In genomic region chr12:28885275-28885674, GRCh38 we compare ENCODE assay signal across 23 cellular contexts.
DNase-seq lines count a peak whose midpoint lies in the region; ATAC-seq, FAIRE-seq and TF ChIP-seq lines count a peak whose summit lies in the region.
"Had no signal": no experiment of that assay in that cellular context is flagged by ENCODE, and none has a peak within 500 bp of the region (broad histone marks: within the 10 kb centered on the region; RNA-seq: fewer than 3 reads in every experiment).

No MANE protein-coding gene starts in this region.

- WGBS in mesenchymal stem cell = 57% methylated on average over 1 of the region's 1 CpG

- no peaks in the 10 kb centered on the region for H3K79me1 ChIP-seq in mesenchymal stem cell (replicated peaks; ENCODE audit: low read length, poor library complexity, severe bottlenecking)

- H3K27ac Mint-ChIP-seq in effector memory CD8-positive, alpha-beta T cell = no peak overlapping the region
- H3K27ac Mint-ChIP-seq: CD4-positive, CD25-positive, alpha-beta regulatory T cell; CD8-positive, alpha-beta memory T cell; GM23338; IgD-negative memory B cell had no signal

- no peak overlapping the region for H3K4me3 ChIP-seq in mesenchymal stem cell (ENCODE audit: insufficient read depth in 1 of 2, low read depth in 1 of 2, low read length in 2 of 2)
- H3K4me3 ChIP-seq in brain microvascular endothelial cell (ENCODE audit: low read depth, low read length) = no peak overlapping the region
- H3K4me3 ChIP-seq: GM23338 had no signal

- H2BK5ac ChIP-seq in mesenchymal stem cell (ENCODE audit: low read depth, low read length, poor library complexity, severe bottlenecking) = no peak overlapping the region

- no peak overlapping the region for H4K91ac ChIP-seq in mesenchymal stem cell (ENCODE audit: low read length)

- H3K4me2 ChIP-seq in mesenchymal stem cell (ENCODE audit: low read length, poor library complexity, severe bottlenecking) = no peak overlapping the region
- H3K4me2 ChIP-seq: GM23338 had no signal

- H2BK12ac ChIP-seq in mesenchymal stem cell (ENCODE audit: low read length in 2 of 2) = no peak overlapping the region

- no peak overlapping the region for H3K4me3 Mint-ChIP-seq in effector memory CD8-positive, alpha-beta T cell
- H3K4me3 Mint-ChIP-seq: CD4-positive, CD25-positive, alpha-beta regulatory T cell; CD8-positive, alpha-beta memory T cell; GM23338; IgD-negative memory B cell had no signal

- H3K14ac ChIP-seq in mesenchymal stem cell (ENCODE audit: low read length in 2 of 2) = no peak overlapping the region

- no peak overlapping the region for H2AK5ac ChIP-seq in mesenchymal stem cell (ENCODE audit: low read length, severe bottlenecking)

- FAIRE-seq in endometrium (lab: Jason Lieb, UNC) = peak; percentile 99
- FAIRE-seq: A204.1, GM12892, GM18507, H54, HTR-8/SVneo had no signal

- H3K27ac ChIP-seq in mesenchymal stem cell (ENCODE audit: low read length, poor library complexity, severe bottlenecking) (no peak overlapping the region), brain microvascular endothelial cell (no peak overlapping the region)

- no peaks in the 10 kb centered on the region for H3K4me1 Mint-ChIP-seq in effector memory CD8-positive, alpha-beta T cell (ENCODE audit: low read depth in 2 of 2)
- H3K4me1 Mint-ChIP-seq: CD4-positive, CD25-positive, alpha-beta regulatory T cell; CD8-positive, alpha-beta memory T cell; GM23338; IgD-negative memory B cell had no signal

- no peak overlapping the region for H2BK120ac ChIP-seq in mesenchymal stem cell (ENCODE audit: low read depth, low read length)

- H3K4me1 ChIP-seq in mesenchymal stem cell (ENCODE audit: control insufficient read depth, insufficient read depth, low read depth, low read length) = no peaks in the 10 kb centered on the region

- TF ChIP-seq CTCF in brain microvascular endothelial cell (IDR thresholded peaks at IDR 0.05; ENCODE audit: low read depth, low read length, missing control alignments) = no peak

- ATAC-seq in effector memory CD8-positive, alpha-beta T cell (replicated peaks) = no peak
- ATAC-seq: GM23338, HCT116 had no signal

- no peaks in the 10 kb centered on the region for H3K9me3 ChIP-seq in mesenchymal stem cell (ENCODE audit: control insufficient read depth, low read length)
- H3K9me3 ChIP-seq: BE2C had no signal

- H3K36me3 ChIP-seq in mesenchymal stem cell (ENCODE audit: control insufficient read depth in 1 of 2, insufficient read depth in 2 of 2, low read depth in 1 of 2, low read length in 2 of 2) (no peaks in the 10 kb centered on the region), brain microvascular endothelial cell (replicated peaks) (no peaks in the 10 kb centered on the region)
- H3K36me3 ChIP-seq: BE2C had no signal

- peaks cover 0 to 9% of the 10 kb centered on the region in 2 donors for H3K27me3 Mint-ChIP-seq in effector memory CD8-positive, alpha-beta T cell
- H3K27me3 Mint-ChIP-seq: CD8-positive, alpha-beta memory T cell; IgD-negative memory B cell had no signal

- no peak overlapping the region for H2BK15ac ChIP-seq in mesenchymal stem cell (ENCODE audit: low read depth, poor library complexity, severe bottlenecking)

- H3K36me3 Mint-ChIP-seq in effector memory CD8-positive, alpha-beta T cell (ENCODE audit: insufficient read depth) = no peaks in the 10 kb centered on the region
- H3K36me3 Mint-ChIP-seq: CD4-positive, CD25-positive, alpha-beta regulatory T cell; CD8-positive, alpha-beta memory T cell; IgD-negative memory B cell had no signal

- no peak overlapping the region for H3K18ac ChIP-seq in mesenchymal stem cell (ENCODE audit: low read depth in 1 of 2, low read length in 2 of 2)

- H3K27me3 ChIP-seq in mesenchymal stem cell (ENCODE audit: control insufficient read depth in 1 of 2, insufficient read depth in 1 of 2, low read length in 2 of 2) = no peaks in the 10 kb centered on the region
- no peaks in the 10 kb centered on the region for H3K27me3 ChIP-seq in brain microvascular endothelial cell (replicated peaks)
- H3K27me3 ChIP-seq: BE2C had no signal

- peak; percentile 27 for DNase-seq in DMS79 (lab: John Stamatoyannopoulos, UW)
- DNase-seq in DMS79 treated with DMSO at 0.1 percent for 48 hours (lab: John Stamatoyannopoulos, UW) = peak; percentile 82
- DNase-seq in mesenchymal stem cell = no peak
- no peak for DNase-seq in effector memory CD8-positive, alpha-beta T cell
- DNase-seq in brain microvascular endothelial cell = no peak
- DNase-seq: ACHN; BE2C; C1 segment of cervical spinal cord; CD4-positive, CD25-positive, alpha-beta regulatory T cell; CD8-positive, alpha-beta memory T cell; COR-L47; DMS 273 treated with DMSO at 0.1 percent for 48 hours; DMS53; GDM1 had no signal

- in situ Hi-C loops in brain microvascular endothelial cell (cut with HindIII; ENCODE audit: low pct_ligation_motif_present, low sequenced_read_pairs) = no loop called here

- no peak overlapping the region for H4K8ac ChIP-seq in mesenchymal stem cell (ENCODE audit: low read length)

- no peak overlapping the region for H3K4ac ChIP-seq in mesenchymal stem cell (ENCODE audit: low read depth in 1 of 2, low read length in 2 of 2)

- H3K23ac ChIP-seq in mesenchymal stem cell (ENCODE audit: low read length in 2 of 2) = no peak overlapping the region

- peak overlapping the region; percentile 9 for H3K9ac ChIP-seq in mesenchymal stem cell (ENCODE audit: low read length)

- no peaks in the 10 kb centered on the region for H3K9me3 Mint-ChIP-seq in effector memory CD8-positive, alpha-beta T cell
- H3K9me3 Mint-ChIP-seq: GM23338 had no signal

- H2AFZ ChIP-seq in mesenchymal stem cell (ENCODE audit: low read depth, low read length) = no peak overlapping the region
- H2AFZ ChIP-seq: GM23338 had no signal

Comparison
In these comparisons a context has a peak if more than half of its experiments do, and no peak if none do; other contexts are left out.
1. DNase-seq: peak in DMS79 (single experiment) and DMS79 treated with DMSO at 0.1 percent for 48 hours (single experiment); none in mesenchymal stem cell (single experiment), effector memory CD8-positive, alpha-beta T cell (0 of 3) and brain microvascular endothelial cell (single experiment).